17 cellular contexts compared by ENCODE assay signal in the genomic region with DNA sequence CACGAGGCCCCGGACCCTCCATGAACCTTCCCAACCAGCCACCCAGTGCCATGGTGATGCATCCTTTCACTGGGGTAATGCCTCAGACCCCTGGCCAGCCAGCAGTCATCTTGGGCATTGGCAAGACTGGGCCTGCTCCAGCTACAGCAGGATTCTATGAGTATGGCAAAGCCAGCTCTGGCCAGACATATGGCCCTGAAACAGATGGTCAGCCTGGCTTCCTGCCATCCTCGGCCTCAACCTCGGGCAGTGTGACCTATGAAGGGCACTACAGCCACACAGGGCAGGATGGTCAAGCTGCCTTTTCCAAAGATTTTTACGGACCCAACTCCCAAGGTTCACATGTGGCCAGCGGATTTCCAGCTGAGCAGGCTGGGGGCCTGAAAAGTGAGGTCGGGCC.
DNase-seq lines count a peak whose midpoint lies in the region; ATAC-seq and TF ChIP-seq lines count a peak whose summit lies in the region.
"Had no signal": no experiment of that assay in that cellular context is flagged by ENCODE, and none has a peak within 500 bp of the region (broad histone marks: within the 10 kb centered on the region; RNA-seq: fewer than 3 reads in every experiment).

No MANE protein-coding gene starts in this region.

- H3K4me3 Mint-ChIP-seq in naive thymus-derived CD8-positive, alpha-beta T cell, result no peak overlapping the region
- no peak overlapping the region for H3K4me3 Mint-ChIP-seq in activated CD4-positive, alpha-beta T cell treated with anti-CD3 and anti-CD28 coated beads, Interleukin-2, amount 10 ng/mL, durations not matched to agents 24 days and 14 days
- H3K4me3 Mint-ChIP-seq: H9, IgD-negative memory B cell had no signal

- peak overlapping the region in 6 of 10 donors; percentile 55 to 84 (median 82) for H3K27ac Mint-ChIP-seq in naive thymus-derived CD8-positive, alpha-beta T cell
- H3K27ac Mint-ChIP-seq in activated CD4-positive, alpha-beta T cell treated with anti-CD3 and anti-CD28 coated beads, Interleukin-2, amount 10 ng/mL, durations not matched to agents 24 days and 14 days, result no peak overlapping the region
- H3K27ac Mint-ChIP-seq: IgD-negative memory B cell had no signal

- peaks cover 15 to 55% (median 28%) of the 10 kb centered on the region in 4 donors for H3K4me1 Mint-ChIP-seq in naive thymus-derived CD8-positive, alpha-beta T cell
- peaks cover 47% of the 10 kb centered on the region for H3K4me1 Mint-ChIP-seq in activated CD4-positive, alpha-beta T cell treated with anti-CD3 and anti-CD28 coated beads, Interleukin-2, amount 10 ng/mL, durations not matched to agents 24 days and 14 days

- H3K9me3 ChIP-seq in heart left ventricle, result no peaks in the 10 kb centered on the region
- H3K9me3 ChIP-seq: A549 had no signal

- DNase-seq in heart left ventricle (peak in 1 of 5 donors; percentile 27), cardiac septum (ENCODE audit: low spot score) (no peak), cerebellar cortex (ENCODE audit: low spot score) (peak; percentile 91)
- DNase-seq in naive thymus-derived CD8-positive, alpha-beta T cell, result no peak
- no peak for DNase-seq in activated CD4-positive, alpha-beta T cell treated with anti-CD3 and anti-CD28 coated beads, Interleukin-2, amount 10 ng/mL, durations not matched to agents 24 days and 14 days
- DNase-seq: COR-L47, EL, H9, NCI-H1436 treated with DMSO at 0.1 percent for 48 hours, NCI-H2081 treated with DMSO at 0.1 percent for 48 hours, NCI-H524 treated with DMSO at 0.1 percent for 48 hours, OCI-M1 had no signal

- no peak for TF ChIP-seq POLR2A in heart left ventricle (IDR thresholded peaks at IDR 0.05)

- POLR2A ChIA-PET in naive thymus-derived CD8-positive, alpha-beta T cell (lab: Charles Lee), result interaction anchor here (0.7 to 1.3 kb wide), 2 partner anchors 54 to 84 kb away, joined by 3 to 4 read pairs; no protein-coding TSS in a partner anchor

- WGBS in heart left ventricle, 4 donors, result 60 to 82% (median 75%) methylated on average over 5 to 7 of the region's 7 CpGs

- no peaks in the 10 kb centered on the region for H3K27me3 ChIP-seq in heart left ventricle

- peak overlapping the region in 8 of 12 donors; percentile 42 to 80 (median 54) for H3K27ac ChIP-seq in heart left ventricle
- H3K27ac ChIP-seq: A549, C4-2B had no signal

- peaks cover 0 to 38% (median 2%) of the 10 kb centered on the region in 9 donors for H3K36me3 ChIP-seq in heart left ventricle

- no peak for TF ChIP-seq CTCF in heart left ventricle (IDR thresholded peaks at IDR 0.05)

- no peaks in the 10 kb centered on the region for H3K27me3 Mint-ChIP-seq in naive thymus-derived CD8-positive, alpha-beta T cell
- H3K27me3 Mint-ChIP-seq in activated CD4-positive, alpha-beta T cell treated with anti-CD3 and anti-CD28 coated beads, Interleukin-2, amount 10 ng/mL, durations not matched to agents 24 days and 14 days, result no peaks in the 10 kb centered on the region

- intact Hi-C loops in heart left ventricle (cut with DNase I), result loop anchor here in 2 of 10 donors (5.0 kb wide), 2 partner anchors 34 to 84 kb away; no protein-coding TSS in a partner anchor
- intact Hi-C loops in cardiac septum (cut with DNase I), result loop anchor here (5.0 kb wide), 1 partner anchor 34 kb away; no protein-coding TSS in a partner anchor
- intact Hi-C loops in activated CD4-positive, alpha-beta T cell treated with anti-CD3 and anti-CD28 coated beads, Interleukin-2, amount 10 ng/mL, durations not matched to agents 24 days and 14 days (cut with micrococcal nuclease), result no loop called here

- no peaks in the 10 kb centered on the region for H3K36me3 Mint-ChIP-seq in naive thymus-derived CD8-positive, alpha-beta T cell
- H3K36me3 Mint-ChIP-seq in activated CD4-positive, alpha-beta T cell treated with anti-CD3 and anti-CD28 coated beads, Interleukin-2, amount 10 ng/mL, durations not matched to agents 24 days and 14 days (ENCODE audit: low read depth), result no peaks in the 10 kb centered on the region

- no peaks in the 10 kb centered on the region for H3K9me3 Mint-ChIP-seq in naive thymus-derived CD8-positive, alpha-beta T cell
- no peaks in the 10 kb centered on the region for H3K9me3 Mint-ChIP-seq in activated CD4-positive, alpha-beta T cell treated with anti-CD3 and anti-CD28 coated beads, Interleukin-2, amount 10 ng/mL, durations not matched to agents 24 days and 14 days
- H3K9me3 Mint-ChIP-seq: H9, IgD-negative memory B cell had no signal

- H3K4me3 ChIP-seq in heart left ventricle, result no peak overlapping the region
- H3K4me3 ChIP-seq: A549 had no signal

- ATAC-seq in heart left ventricle (peak in 2 of 4 donors; percentile 5 to 6), HG02852 (IDR thresholded peaks at IDR 0.05; ENCODE audit: unreplicated experiment) (no peak), HG02970 (IDR thresholded peaks at IDR 0.05; ENCODE audit: low FRiP score, unreplicated experiment) (no peak)
- no peak for ATAC-seq in naive thymus-derived CD8-positive, alpha-beta T cell
- ATAC-seq: A549 had no signal

- peaks cover 3 to 92% (median 39%) of the 10 kb centered on the region in 12 donors for H3K4me1 ChIP-seq in heart left ventricle
- H3K4me1 ChIP-seq: A549 had no signal
